In the genomic region with DNA sequence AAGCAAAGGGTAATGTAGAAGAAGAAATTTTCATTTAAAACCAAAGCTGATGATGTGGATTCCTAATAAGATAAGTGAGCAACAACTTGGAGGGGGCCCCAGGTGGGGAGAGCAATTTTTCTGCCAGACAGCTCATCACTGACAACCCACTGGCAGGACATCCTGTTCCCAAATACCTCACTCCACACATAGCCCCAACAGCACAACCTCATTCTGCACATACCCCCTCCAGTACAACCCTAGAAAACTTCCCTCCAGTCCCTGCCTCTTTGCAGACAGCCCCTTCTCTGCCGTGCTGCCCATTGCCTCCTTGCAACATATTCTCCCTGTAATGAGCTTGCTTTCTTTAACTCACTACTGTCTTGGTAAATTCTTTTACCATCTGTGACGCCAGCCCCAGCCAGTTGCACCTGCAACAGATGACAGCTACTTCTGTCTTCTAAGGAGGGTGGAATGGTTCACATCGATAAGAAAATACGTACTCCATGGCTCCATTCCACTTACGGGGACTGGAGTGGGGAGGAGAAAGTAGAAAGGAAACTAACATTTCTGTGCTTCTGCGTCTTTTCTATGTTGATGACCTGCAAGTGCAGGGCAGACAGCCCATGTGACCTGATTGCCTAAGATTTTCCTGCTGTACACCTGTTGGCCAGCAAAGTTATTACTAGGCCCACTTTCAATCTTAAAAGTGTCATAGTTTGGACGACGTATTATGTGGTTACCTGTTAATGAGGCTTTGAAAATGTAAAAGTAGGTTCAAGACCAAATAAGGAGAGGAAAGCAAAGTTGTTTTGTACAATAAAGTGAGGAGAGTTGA, we compare ENCODE assay signal across 1 cellular context.
TF ChIP-seq lines count a peak whose summit lies in the region.

No MANE protein-coding gene starts in this region.

TF ChIP-seq in GM23338, 12 proteins besides CTCF, POLR2A, EP300 and RAD21 (continued from another document):
- TF ChIP-seq, protein P1, sequence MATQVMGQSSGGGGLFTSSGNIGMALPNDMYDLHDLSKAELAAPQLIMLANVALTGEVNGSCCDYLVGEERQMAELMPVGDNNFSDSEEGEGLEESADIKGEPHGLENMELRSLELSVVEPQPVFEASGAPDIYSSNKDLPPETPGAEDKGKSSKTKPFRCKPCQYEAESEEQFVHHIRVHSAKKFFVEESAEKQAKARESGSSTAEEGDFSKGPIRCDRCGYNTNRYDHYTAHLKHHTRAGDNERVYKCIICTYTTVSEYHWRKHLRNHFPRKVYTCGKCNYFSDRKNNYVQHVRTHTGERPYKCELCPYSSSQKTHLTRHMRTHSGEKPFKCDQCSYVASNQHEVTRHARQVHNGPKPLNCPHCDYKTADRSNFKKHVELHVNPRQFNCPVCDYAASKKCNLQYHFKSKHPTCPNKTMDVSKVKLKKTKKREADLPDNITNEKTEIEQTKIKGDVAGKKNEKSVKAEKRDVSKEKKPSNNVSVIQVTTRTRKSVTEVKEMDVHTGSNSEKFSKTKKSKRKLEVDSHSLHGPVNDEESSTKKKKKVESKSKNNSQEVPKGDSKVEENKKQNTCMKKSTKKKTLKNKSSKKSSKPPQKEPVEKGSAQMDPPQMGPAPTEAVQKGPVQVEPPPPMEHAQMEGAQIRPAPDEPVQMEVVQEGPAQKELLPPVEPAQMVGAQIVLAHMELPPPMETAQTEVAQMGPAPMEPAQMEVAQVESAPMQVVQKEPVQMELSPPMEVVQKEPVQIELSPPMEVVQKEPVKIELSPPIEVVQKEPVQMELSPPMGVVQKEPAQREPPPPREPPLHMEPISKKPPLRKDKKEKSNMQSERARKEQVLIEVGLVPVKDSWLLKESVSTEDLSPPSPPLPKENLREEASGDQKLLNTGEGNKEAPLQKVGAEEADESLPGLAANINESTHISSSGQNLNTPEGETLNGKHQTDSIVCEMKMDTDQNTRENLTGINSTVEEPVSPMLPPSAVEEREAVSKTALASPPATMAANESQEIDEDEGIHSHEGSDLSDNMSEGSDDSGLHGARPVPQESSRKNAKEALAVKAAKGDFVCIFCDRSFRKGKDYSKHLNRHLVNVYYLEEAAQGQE (IDR thresholded peaks at IDR 0.05; ENCODE audit: unreplicated experiment): no peak
- TF ChIP-seq, protein P2, sequence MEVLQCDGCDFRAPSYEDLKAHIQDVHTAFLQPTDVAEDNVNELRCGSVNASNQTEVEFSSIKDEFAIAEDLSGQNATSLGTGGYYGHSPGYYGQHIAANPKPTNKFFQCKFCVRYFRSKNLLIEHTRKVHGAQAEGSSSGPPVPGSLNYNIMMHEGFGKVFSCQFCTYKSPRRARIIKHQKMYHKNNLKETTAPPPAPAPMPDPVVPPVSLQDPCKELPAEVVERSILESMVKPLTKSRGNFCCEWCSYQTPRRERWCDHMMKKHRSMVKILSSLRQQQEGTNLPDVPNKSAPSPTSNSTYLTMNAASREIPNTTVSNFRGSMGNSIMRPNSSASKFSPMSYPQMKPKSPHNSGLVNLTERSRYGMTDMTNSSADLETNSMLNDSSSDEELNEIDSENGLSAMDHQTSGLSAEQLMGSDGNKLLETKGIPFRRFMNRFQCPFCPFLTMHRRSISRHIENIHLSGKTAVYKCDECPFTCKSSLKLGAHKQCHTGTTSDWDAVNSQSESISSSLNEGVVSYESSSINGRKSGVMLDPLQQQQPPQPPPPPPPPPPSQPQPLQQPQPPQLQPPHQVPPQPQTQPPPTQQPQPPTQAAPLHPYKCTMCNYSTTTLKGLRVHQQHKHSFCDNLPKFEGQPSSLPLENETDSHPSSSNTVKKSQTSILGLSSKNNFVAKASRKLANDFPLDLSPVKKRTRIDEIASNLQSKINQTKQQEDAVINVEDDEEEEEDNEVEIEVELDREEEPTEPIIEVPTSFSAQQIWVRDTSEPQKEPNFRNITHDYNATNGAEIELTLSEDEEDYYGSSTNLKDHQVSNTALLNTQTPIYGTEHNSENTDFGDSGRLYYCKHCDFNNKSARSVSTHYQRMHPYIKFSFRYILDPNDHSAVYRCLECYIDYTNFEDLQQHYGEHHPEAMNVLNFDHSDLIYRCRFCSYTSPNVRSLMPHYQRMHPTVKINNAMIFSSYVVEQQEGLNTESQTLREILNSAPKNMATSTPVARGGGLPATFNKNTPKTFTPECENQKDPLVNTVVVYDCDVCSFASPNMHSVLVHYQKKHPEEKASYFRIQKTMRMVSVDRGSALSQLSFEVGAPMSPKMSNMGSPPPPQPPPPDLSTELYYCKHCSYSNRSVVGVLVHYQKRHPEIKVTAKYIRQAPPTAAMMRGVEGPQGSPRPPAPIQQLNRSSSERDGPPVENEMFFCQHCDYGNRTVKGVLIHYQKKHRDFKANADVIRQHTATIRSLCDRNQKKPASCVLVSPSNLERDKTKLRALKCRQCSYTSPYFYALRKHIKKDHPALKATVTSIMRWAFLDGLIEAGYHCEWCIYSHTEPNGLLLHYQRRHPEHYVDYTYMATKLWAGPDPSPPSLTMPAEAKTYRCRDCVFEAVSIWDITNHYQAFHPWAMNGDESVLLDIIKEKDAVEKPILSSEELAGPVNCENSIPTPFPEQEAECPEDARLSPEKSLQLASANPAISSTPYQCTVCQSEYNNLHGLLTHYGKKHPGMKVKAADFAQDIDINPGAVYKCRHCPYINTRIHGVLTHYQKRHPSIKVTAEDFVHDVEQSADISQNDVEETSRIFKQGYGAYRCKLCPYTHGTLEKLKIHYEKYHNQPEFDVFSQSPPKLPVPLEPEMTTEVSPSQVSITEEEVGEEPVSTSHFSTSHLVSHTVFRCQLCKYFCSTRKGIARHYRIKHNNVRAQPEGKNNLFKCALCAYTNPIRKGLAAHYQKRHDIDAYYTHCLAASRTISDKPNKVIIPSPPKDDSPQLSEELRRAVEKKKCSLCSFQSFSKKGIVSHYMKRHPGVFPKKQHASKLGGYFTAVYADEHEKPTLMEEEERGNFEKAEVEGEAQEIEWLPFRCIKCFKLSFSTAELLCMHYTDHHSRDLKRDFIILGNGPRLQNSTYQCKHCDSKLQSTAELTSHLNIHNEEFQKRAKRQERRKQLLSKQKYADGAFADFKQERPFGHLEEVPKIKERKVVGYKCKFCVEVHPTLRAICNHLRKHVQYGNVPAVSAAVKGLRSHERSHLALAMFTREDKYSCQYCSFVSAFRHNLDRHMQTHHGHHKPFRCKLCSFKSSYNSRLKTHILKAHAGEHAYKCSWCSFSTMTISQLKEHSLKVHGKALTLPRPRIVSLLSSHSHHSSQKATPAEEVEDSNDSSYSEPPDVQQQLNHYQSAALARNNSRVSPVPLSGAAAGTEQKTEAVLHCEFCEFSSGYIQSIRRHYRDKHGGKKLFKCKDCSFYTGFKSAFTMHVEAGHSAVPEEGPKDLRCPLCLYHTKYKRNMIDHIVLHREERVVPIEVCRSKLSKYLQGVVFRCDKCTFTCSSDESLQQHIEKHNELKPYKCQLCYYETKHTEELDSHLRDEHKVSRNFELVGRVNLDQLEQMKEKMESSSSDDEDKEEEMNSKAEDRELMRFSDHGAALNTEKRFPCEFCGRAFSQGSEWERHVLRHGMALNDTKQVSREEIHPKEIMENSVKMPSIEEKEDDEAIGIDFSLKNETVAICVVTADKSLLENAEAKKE (CRISPR knock-in tag; IDR thresholded peaks at IDR 0.05): no peak
- TF ChIP-seq EZH2 (IDR thresholded peaks at IDR 0.05; ENCODE audit: low read depth, unreplicated experiment): no peak
- TF ChIP-seq JUNB (IDR thresholded peaks at IDR 0.05; ENCODE audit: unreplicated experiment): no peak
- no peak for TF ChIP-seq EZH2phosphoT487 (IDR thresholded peaks at IDR 0.05; ENCODE audit: unreplicated experiment)
- no peak for TF ChIP-seq ZNF331 (CRISPR knock-in tag; IDR thresholded peaks at IDR 0.05; ENCODE audit: low read depth)
- no peak for TF ChIP-seq CREB1 (CRISPR knock-in tag; IDR thresholded peaks at IDR 0.05; ENCODE audit: low read depth)
- no peak for TF ChIP-seq NANOG (IDR thresholded peaks at IDR 0.05; ENCODE audit: borderline replicate concordance)
- no peak for TF ChIP-seq ZNF114 (CRISPR knock-in tag; IDR thresholded peaks at IDR 0.05)
